ENCODE assay signal across 11 cellular contexts in genomic region chr20:37347347-37347823, GRCh38. TPM values are rescaled to one million over a fixed set of nuclear protein-coding genes. Genes with fewer than 3 reads are reported as not detected.
DNase-seq lines count a peak whose midpoint lies in the region; ATAC-seq, FAIRE-seq and TF ChIP-seq lines count a peak whose summit lies in the region.
"Had no signal": no experiment of that assay in that cellular context is flagged by ENCODE, and none has a peak within 500 bp of the region (broad histone marks: within the 10 kb centered on the region; RNA-seq: fewer than 3 reads in every experiment).

No MANE protein-coding gene starts in this region.

- H3K9ac ChIP-seq in Karpas-422 (ENCODE audit: low read length) = peak overlapping the region; percentile 83
- no peak overlapping the region for H3K9ac ChIP-seq in H1 (replicated peaks in 1 of 4; ENCODE audit: extremely low read depth in 1 of 4, low read depth in 3 of 4, low read length in 3 of 4)
- peak overlapping the region; percentile 92 for H3K9ac ChIP-seq in trophoblast cell (ENCODE audit: low read length)

- no peak overlapping the region for H3K4me3 ChIP-seq in CD8-positive, alpha-beta memory T cell (ENCODE audit: low read length)
- H3K4me3 ChIP-seq in Karpas-422 (ENCODE audit: low read length) (peak overlapping the region; percentile 83; the same call in 1 of the 2 replicates), H1 (ENCODE audit: extremely low read depth in 1 of 4, insufficient read depth in 2 of 4, low read depth in 3 of 4, low read length in 4 of 4) (peak overlapping the region in 3 of 4 experiments; percentile 33 to 67 (median 40); a peak in 4 of 8 replicates), trophoblast cell (ENCODE audit: low read depth, low read length) (peak overlapping the region; percentile 82)

- no peak for TF ChIP-seq RAD21 in H1 (IDR thresholded peaks at IDR 0.05 in 1 of 2, conservative IDR thresholded peaks at IDR 0.05 in 1 of 2; ENCODE audit: low read depth in 2 of 2, low read length in 2 of 2)

- peaks cover 7 to 22% (median 19%) of the 10 kb centered on the region in 3 donors for H3K4me1 Mint-ChIP-seq in CD8-positive, alpha-beta memory T cell

- peaks cover 0 to 2% of the 10 kb centered on the region in 2 donors for H3K27me3 Mint-ChIP-seq in CD8-positive, alpha-beta memory T cell

- no peak overlapping the region for H3K18ac ChIP-seq in H1 (ENCODE audit: extremely low read depth, low read length)
- peak overlapping the region; percentile 90 for H3K18ac ChIP-seq in trophoblast cell (ENCODE audit: low read length)

- DNase-seq in CD8-positive, alpha-beta memory T cell = no peak
- DNase-seq in Karpas-422 (no peak), H1 (ENCODE audit: low read depth in 1 of 2, low spot score in 2 of 2) (no peak), trophoblast cell (no peak), NCI-H748 treated with DMSO at 0.1 percent for 48 hours (lab: John Stamatoyannopoulos, UW) (no peak)
- DNase-seq in effector CD8-positive, alpha-beta T cell (lab: John Stamatoyannopoulos, UW) = no peak
- DNase-seq: NCI-H2081 had no signal

- H3K27ac Mint-ChIP-seq in CD8-positive, alpha-beta memory T cell = peak overlapping the region in 5 of 8 donors; percentile 15 to 91 (median 28)

- H3K27ac ChIP-seq in CD8-positive, alpha-beta memory T cell (ENCODE audit: low read depth, low read length) = no peak overlapping the region
- H3K27ac ChIP-seq in Karpas-422 (ENCODE audit: low read length) (peak overlapping the region; percentile 87), H1 (ENCODE audit: low read depth, low read length) (no peak overlapping the region), trophoblast cell (ENCODE audit: low read depth, low read length) (peak overlapping the region; percentile 92)
- H3K27ac ChIP-seq: neutrophil had no signal

- H3K23ac ChIP-seq in H1 (ENCODE audit: insufficient read length) (no peak overlapping the region), trophoblast cell (ENCODE audit: low read length) (no peak overlapping the region)

- H2BK120ac ChIP-seq in H1 (replicated peaks; ENCODE audit: low read depth, low read length) = no peak overlapping the region
- H2BK120ac ChIP-seq in trophoblast cell (ENCODE audit: insufficient read depth, low read length, poor library complexity) = peak overlapping the region; percentile 33

- peaks cover 12% of the 10 kb centered on the region for H3K79me1 ChIP-seq in H1 (ENCODE audit: low read depth, low read length)
- H3K79me1 ChIP-seq in trophoblast cell (ENCODE audit: low read length) = peaks cover 62% of the 10 kb centered on the region

- no peak overlapping the region for H2AFZ ChIP-seq in Karpas-422 (ENCODE audit: low read length)
- no peak overlapping the region for H2AFZ ChIP-seq in H1 (ENCODE audit: low read length)
- H2AFZ ChIP-seq in trophoblast cell (ENCODE audit: insufficient read depth, low read length, poor library complexity) = no peak overlapping the region

- H3K4me3 Mint-ChIP-seq in CD8-positive, alpha-beta memory T cell = peak overlapping the region; percentile 36 to 77 (median 58)

- H3K4me1 ChIP-seq in CD8-positive, alpha-beta memory T cell (ENCODE audit: insufficient read depth, low read length) = no peaks in the 10 kb centered on the region
- H3K4me1 ChIP-seq in Karpas-422 (ENCODE audit: low read length) = peaks cover 64% of the 10 kb centered on the region
- peaks cover 0 to 11% (median 6%) of the 10 kb centered on the region in 4 experiments; a peak in 4 of 7 replicates for H3K4me1 ChIP-seq in H1 (replicated peaks in 1 of 4; ENCODE audit: control insufficient read depth in 3 of 4, insufficient read depth in 4 of 4, low read length in 3 of 4)
- H3K4me1 ChIP-seq in trophoblast cell (ENCODE audit: control insufficient read depth in 1 of 2, insufficient read depth in 2 of 2, low read length in 2 of 2) = peaks cover 47 to 61% of the 10 kb centered on the region in 2 experiments

- H3K36me3 Mint-ChIP-seq in CD8-positive, alpha-beta memory T cell = no peaks in the 10 kb centered on the region

- H3K9me3 Mint-ChIP-seq in CD8-positive, alpha-beta memory T cell = no peaks in the 10 kb centered on the region

- no peak for TF ChIP-seq CTCF in H1 (IDR thresholded peaks at IDR 0.05; ENCODE audit: control extremely low read depth in 1 of 3, insufficient read depth in 1 of 3, low read depth in 1 of 3, low read length in 3 of 3)

- no peak overlapping the region for H4K5ac ChIP-seq in H1 (ENCODE audit: insufficient read length, low read depth, low read length)

- H2BK12ac ChIP-seq in H1 (ENCODE audit: low read depth, low read length) = 0 out of 2 replicates have a peak overlapping the region, but pooled peaks have one; percentile 5
- H2BK12ac ChIP-seq in trophoblast cell (ENCODE audit: low read length) = no peak overlapping the region

- POLR2A ChIA-PET in CD8-positive, alpha-beta memory T cell (lab: Charles Lee) = no interaction called here
- POLR2A ChIA-PET in H1 (lab: Charles Lee; ENCODE audit: partially characterized antibody) = interaction anchor here (0.8 to 8.3 kb wide), 12 partner anchors 9 to 75 kb away, joined by 3 to 50 read pairs (median 4); no protein-coding TSS in a partner anchor

- H2AK5ac ChIP-seq in H1 (ENCODE audit: low read depth, low read length) = 0 out of 2 replicates have a peak overlapping the region, but pooled peaks have one; percentile 71
- H2AK5ac ChIP-seq in trophoblast cell (ENCODE audit: low read length) = no peak overlapping the region

- no peaks in the 10 kb centered on the region for H3K9me3 ChIP-seq in CD8-positive, alpha-beta memory T cell (ENCODE audit: low read length)
- no peaks in the 10 kb centered on the region for H3K9me3 ChIP-seq in Karpas-422 (ENCODE audit: low read length)
- H3K9me3 ChIP-seq in H1 (ENCODE audit: insufficient read depth in 2 of 2, low read depth in 1 of 2, low read length in 1 of 2) = no peaks in the 10 kb centered on the region
- no peaks in the 10 kb centered on the region for H3K9me3 ChIP-seq in trophoblast cell (ENCODE audit: insufficient read depth, low read depth, low read length)
- H3K9me3 ChIP-seq: neutrophil had no signal

- H4K8ac ChIP-seq in H1 (ENCODE audit: extremely low read depth, insufficient read depth, low read length) (no peak overlapping the region), trophoblast cell (ENCODE audit: low read depth, low read length) (peak overlapping the region; percentile 56)

- no peak overlapping the region for H3K14ac ChIP-seq in H1 (ENCODE audit: insufficient read length)
- peak overlapping the region; percentile 82 for H3K14ac ChIP-seq in trophoblast cell (ENCODE audit: low read length)

- no peak for ATAC-seq in HG03521 (IDR thresholded peaks at IDR 0.05; ENCODE audit: unreplicated experiment)
- no peak for ATAC-seq in GM21529 (IDR thresholded peaks at IDR 0.05; ENCODE audit: unreplicated experiment)

- no peak for TF ChIP-seq EP300 in H1 (IDR thresholded peaks at IDR 0.05; ENCODE audit: borderline replicate concordance in 1 of 2, low read depth in 2 of 2, low read length in 2 of 2)

- CTCF ChIA-PET in CD8-positive, alpha-beta memory T cell (lab: Charles Lee) = no interaction called here
- CTCF ChIA-PET in H1 (lab: Charles Lee; ENCODE audit: partially characterized antibody) = interaction anchor here (0.9 to 1.5 kb wide), 4 partner anchors 42 to 159 kb away, joined by 3 to 4 read pairs (median 3); no protein-coding TSS in a partner anchor

- H4K91ac ChIP-seq in H1 (replicated peaks; ENCODE audit: insufficient read length, low read length) = no peak overlapping the region
- H4K91ac ChIP-seq in trophoblast cell (ENCODE audit: low read depth, low read length) = peak overlapping the region; percentile 89

- no peaks in the 10 kb centered on the region for H3K36me3 ChIP-seq in CD8-positive, alpha-beta memory T cell (ENCODE audit: insufficient read depth, low read length)
- H3K36me3 ChIP-seq in Karpas-422 (ENCODE audit: insufficient read depth, low read length) (0 out of 2 replicates have a peak, but pooled peaks cover 8% of the 10 kb centered on the region), H1 (ENCODE audit: control insufficient read depth in 2 of 4, insufficient read depth in 4 of 4, low read length in 3 of 4) (peaks cover 0 to 4% (median 0%) of the 10 kb centered on the region in 4 experiments; a peak in 2 of 8 replicates), trophoblast cell (ENCODE audit: control insufficient read depth in 1 of 2, insufficient read depth in 2 of 2, low read length in 2 of 2) (peaks cover 51% of the 10 kb centered on the region in 2 experiments)
- H3K36me3 ChIP-seq: neutrophil had no signal

- no peak overlapping the region for H3K4ac ChIP-seq in H1 (replicated peaks; ENCODE audit: insufficient read length, low read depth, low read length)
- peak overlapping the region; percentile 98 for H3K4ac ChIP-seq in trophoblast cell (ENCODE audit: low read depth, low read length)

- 0 out of 2 replicates have a peak overlapping the region, but pooled peaks have one; percentile 81 for H2BK15ac ChIP-seq in H1 (ENCODE audit: low read length)

- no peaks in the 10 kb centered on the region; the same call in 1 of the 2 replicates for H3K23me2 ChIP-seq in H1 (ENCODE audit: low read depth, low read length)

- no peak for TF ChIP-seq POLR2A in H1 (IDR thresholded peaks at IDR 0.05; ENCODE audit: control extremely low read depth in 1 of 2, low read depth in 2 of 2, low read length in 2 of 2)

- H4K20me1 ChIP-seq in Karpas-422 (ENCODE audit: insufficient read depth, low read depth, low read length) = peaks cover 19% of the 10 kb centered on the region
- peaks cover 3 to 16% of the 10 kb centered on the region in 2 experiments for H4K20me1 ChIP-seq in H1 (replicated peaks in 1 of 2; ENCODE audit: control insufficient read depth in 1 of 2, insufficient read depth in 2 of 2, low read length in 2 of 2)

- no peak overlapping the region for H3K56ac ChIP-seq in H1 (replicated peaks; ENCODE audit: insufficient read length, low read depth, low read length)

- no peaks in the 10 kb centered on the region for H3K9me2 ChIP-seq in Karpas-422 (replicated peaks; ENCODE audit: insufficient read depth, low read length)

- H2BK5ac ChIP-seq in H1 (ENCODE audit: low read depth, low read length) = no peak overlapping the region; the same call in 1 of the 2 replicates
- H2BK5ac ChIP-seq in trophoblast cell (ENCODE audit: low read depth, low read length, poor library complexity) = peak overlapping the region; percentile 47

- 92% methylated on average over 7 of the region's 7 CpGs; no CpG with 5 or more reads in 1 of the 2 experiments for WGBS in H1 (ENCODE audit: extremely low coverage in 1 of 2, insufficient coverage in 1 of 2, insufficient read length in 1 of 2, insufficient replicate concordance in 2 of 2, low coverage in 1 of 2, low lambda C conversion rate in 2 of 2, missing lambda C conversion rate in 1 of 2), 2 experiments
- WGBS in trophoblast cell (ENCODE audit: extremely low coverage, insufficient coverage, insufficient read length) = no CpG with 5 or more reads among the region's 7 CpGs

- H2BK20ac ChIP-seq in H1 (ENCODE audit: low read length) = no peak overlapping the region

- H3K27me3 ChIP-seq in CD8-positive, alpha-beta memory T cell (ENCODE audit: insufficient read depth, low read length, poor library complexity, severe bottlenecking) = no peaks in the 10 kb centered on the region
- H3K27me3 ChIP-seq in Karpas-422 (ENCODE audit: low read length) = no peaks in the 10 kb centered on the region
- no peaks in the 10 kb centered on the region for H3K27me3 ChIP-seq in H1 (replicated peaks in 1 of 4; ENCODE audit: control insufficient read depth in 3 of 4, extremely low read depth in 1 of 4, insufficient read depth in 3 of 4, low read length in 3 of 4)
- no peaks in the 10 kb centered on the region for H3K27me3 ChIP-seq in trophoblast cell (ENCODE audit: insufficient read depth, low read length)

- H3K79me2 ChIP-seq in Karpas-422 (ENCODE audit: low read length) (peaks cover 58% of the 10 kb centered on the region), H1 (ENCODE audit: control insufficient read depth in 1 of 2, insufficient read depth in 2 of 2, low read length in 2 of 2) (peaks cover 6 to 58% of the 10 kb centered on the region in 2 experiments; a peak in 3 of 4 replicates), trophoblast cell (ENCODE audit: control insufficient read depth, insufficient read depth, low read length, poor library complexity) (peaks cover 65% of the 10 kb centered on the region)

- peak overlapping the region; percentile 44 for H4K12ac ChIP-seq in trophoblast cell (ENCODE audit: low read depth, low read length)

- FAIRE-seq in H1 (lab: Jason Lieb, UNC) = no peak
- FAIRE-seq: TTC549 had no signal

- H3K4me2 ChIP-seq in Karpas-422 (ENCODE audit: low read depth, low read length, poor library complexity, severe bottlenecking) (peak overlapping the region; percentile 72), H1 (ENCODE audit: insufficient read depth in 1 of 2, low read depth in 2 of 2, low read length in 2 of 2) (peak overlapping the region; percentile 68 to 70; a peak in 3 of 4 replicates), trophoblast cell (ENCODE audit: low read length) (peak overlapping the region; percentile 82)

RNA-seq across cellular contexts. Expression of gene SRC, which starts 1.4 kb away (rescaled TPM):
- 1 to 10 TPM; 2.4 to 2.7 TPM for total RNA-seq in CD8-positive, alpha-beta memory T cell
- polyA plus RNA-seq in CD8-positive, alpha-beta memory T cell = 1.2 TPM
- 39.9 and 41.5 TPM in 2 replicates for total RNA-seq in Karpas-422 (2014; rRNA removed; shearing (Covaris generic); ENCODE audit: low replicate concordance)
- 28.8 and 29.8 TPM in 2 replicates for total RNA-seq in H1 (2021; fragmentation: NEBNext Ultra II Directional; extraction: Animal tissue kit (Norgen Biotek cat#: 25700))
- 27.6 and 35.4 TPM in 2 replicates for polyA plus RNA-seq in H1 (2011; rRNA removed)
- polyA plus RNA-seq in H1 (2011; cell fraction: cytosol; rRNA removed) = 25.1 TPM
- 100 TPM for polyA plus RNA-seq in H1 (2011; cell fraction: nucleus; rRNA removed)
- 19.4 to 31.2 TPM (median 26.5 TPM) in 4 replicates for polyA plus RNA-seq in H1 (2012, experiment 1 of 2)
- 20.4 TPM for polyA plus RNA-seq in H1 (2012, experiment 2 of 2)
- 17.9 TPM for polyA plus RNA-seq in H1 (2013, experiment 1 of 2)
- polyA plus RNA-seq in H1 (2013, experiment 2 of 2) = 15.1 TPM
- polyA minus RNA-seq in H1 (2011; rRNA and poly(A)+ RNA removed) = 28.2 and 38.4 TPM in 2 replicates
- polyA minus RNA-seq in H1 (2011; cell fraction: cytosol; rRNA and poly(A)+ RNA removed) = 28.6 TPM
- polyA minus RNA-seq in H1 (2011; cell fraction: nucleus; rRNA and poly(A)+ RNA removed) = 41.9 TPM
- polyA plus RNA-seq in trophoblast cell (2013) = 188 and 198 TPM in 2 replicates

RNA-seq across cellular contexts. Expression of gene MANBAL, which starts 57.9 kb away (rescaled TPM):
- total RNA-seq in CD8-positive, alpha-beta memory T cell = 10 to 100 TPM; 17.7 to 18.2 TPM
- 27.5 TPM for polyA plus RNA-seq in CD8-positive, alpha-beta memory T cell
- 7.7 and 8.5 TPM in 2 replicates for total RNA-seq in Karpas-422 (2014; rRNA removed; shearing (Covaris generic); ENCODE audit: low replicate concordance)
- total RNA-seq in H1 (2021; fragmentation: NEBNext Ultra II Directional; extraction: Animal tissue kit (Norgen Biotek cat#: 25700)) = 42.8 and 44.4 TPM in 2 replicates
- polyA plus RNA-seq in H1 (2011; rRNA removed) = 120 and 140 TPM in 2 replicates
- 98.6 TPM for polyA plus RNA-seq in H1 (2011; cell fraction: cytosol; rRNA removed)
- 64.4 TPM for polyA plus RNA-seq in H1 (2011; cell fraction: nucleus; rRNA removed)
- polyA plus RNA-seq in H1 (2012, experiment 1 of 2) = 60.6 to 68.4 TPM (median 64.0 TPM) in 4 replicates
- 70.1 TPM for polyA plus RNA-seq in H1 (2012, experiment 2 of 2)
- polyA plus RNA-seq in H1 (2013, experiment 1 of 2) = 48.6 TPM
- 56.1 TPM for polyA plus RNA-seq in H1 (2013, experiment 2 of 2)
- polyA minus RNA-seq in H1 (2011; rRNA and poly(A)+ RNA removed) = 46.6 and 52.2 TPM in 2 replicates
- 22.8 TPM for polyA minus RNA-seq in H1 (2011; cell fraction: cytosol; rRNA and poly(A)+ RNA removed)
- 16.5 TPM for polyA minus RNA-seq in H1 (2011; cell fraction: nucleus; rRNA and poly(A)+ RNA removed)
- 61.2 and 63.9 TPM in 2 replicates for polyA plus RNA-seq in trophoblast cell (2013)

Comparison
In these comparisons a context has a peak if more than half of its experiments do, and no peak if none do; other contexts are left out.
1. H3K27ac ChIP-seq: peak in Karpas-422 (single experiment) and trophoblast cell (single experiment); none in CD8-positive, alpha-beta memory T cell (single experiment) and H1 (single experiment).
2. H3K9ac ChIP-seq: peak in Karpas-422 (single experiment) and trophoblast cell (single experiment); none in H1 (0 of 4).
3. Peak in every context shown above with its lines, with median percentiles within 50 percentile points of each other: H3K4me2 ChIP-seq.